ENCODE assay signal across 17 cellular contexts in genomic region chr6:50239853-50240252, GRCh38.
DNase-seq lines count a peak whose midpoint lies in the region; ATAC-seq, FAIRE-seq and TF ChIP-seq lines count a peak whose summit lies in the region.
"Had no signal": no experiment of that assay in that cellular context is flagged by ENCODE, and none has a peak within 500 bp of the region (broad histone marks: within the 10 kb centered on the region; RNA-seq: fewer than 3 reads in every experiment).

No MANE protein-coding gene starts in this region.

- no peak for TF ChIP-seq POLR2A in tibial nerve (IDR thresholded peaks at IDR 0.05)

- H3K9ac ChIP-seq in kidney (ENCODE audit: low read length in 2 of 2), result no peak overlapping the region

- no peak for FAIRE-seq in kidney (lab: Jason Lieb, UNC)
- FAIRE-seq: G401.6, GM12892, H1 had no signal

- H3K27me3 ChIP-seq in upper lobe of right lung (no peaks in the 10 kb centered on the region), tibial nerve (no peaks in the 10 kb centered on the region), right atrium auricular region (no peaks in the 10 kb centered on the region)

- H3K9me3 ChIP-seq in kidney (ENCODE audit: control insufficient read depth in 1 of 2, low read length in 2 of 2), result no peaks in the 10 kb centered on the region
- H3K9me3 ChIP-seq in upper lobe of right lung, result no peaks in the 10 kb centered on the region
- H3K9me3 ChIP-seq in tibial nerve, result no peaks in the 10 kb centered on the region
- H3K9me3 ChIP-seq in right atrium auricular region, result no peaks in the 10 kb centered on the region

- TF ChIP-seq EP300 in tibial nerve (IDR thresholded peaks at IDR 0.05), result no peak

- 93% methylated on average over 6 to 14 of the region's 14 CpGs for WGBS in tibial nerve, 2 donors

- H3K36me3 ChIP-seq in kidney (ENCODE audit: control insufficient read depth in 1 of 2, insufficient read depth in 2 of 2, low read length in 2 of 2), result no peaks in the 10 kb centered on the region
- no peaks in the 10 kb centered on the region for H3K36me3 ChIP-seq in upper lobe of right lung
- no peaks in the 10 kb centered on the region for H3K36me3 ChIP-seq in tibial nerve
- no peaks in the 10 kb centered on the region for H3K36me3 ChIP-seq in right atrium auricular region

- TF ChIP-seq CTCF in kidney (IDR thresholded peaks at IDR 0.05; ENCODE audit: borderline replicate concordance, extremely low read depth, insufficient read depth) (no peak), upper lobe of right lung (IDR thresholded peaks at IDR 0.05) (no peak), tibial nerve (IDR thresholded peaks at IDR 0.05) (no peak), right atrium auricular region (IDR thresholded peaks at IDR 0.05) (no peak)

- H3K4me3 ChIP-seq in kidney (ENCODE audit: low read length in 2 of 2), result no peak overlapping the region
- H3K4me3 ChIP-seq in upper lobe of right lung, result no peak overlapping the region
- H3K4me3 ChIP-seq in tibial nerve, result no peak overlapping the region
- no peak overlapping the region for H3K4me3 ChIP-seq in right atrium auricular region

- no peaks in the 10 kb centered on the region for H3K4me1 ChIP-seq in kidney (ENCODE audit: control insufficient read depth in 1 of 2, insufficient read depth in 1 of 2, low read depth in 1 of 2, low read length in 2 of 2)
- H3K4me1 ChIP-seq in upper lobe of right lung, result no peaks in the 10 kb centered on the region
- no peaks in the 10 kb centered on the region for H3K4me1 ChIP-seq in tibial nerve
- H3K4me1 ChIP-seq in right atrium auricular region, result no peaks in the 10 kb centered on the region

- DNase-seq in kidney, result peak; percentile 54
- no peak for DNase-seq in sciatic nerve (ENCODE audit: low spot score)
- DNase-seq in upper lobe of right lung, result peak; percentile 55
- no peak for DNase-seq in tibial nerve (ENCODE audit: low spot score in 2 of 2)
- DNase-seq in right atrium auricular region (ENCODE audit: low spot score), result no peak
- DNase-seq: C1 segment of cervical spinal cord; Calu3; CD4-positive, alpha-beta memory T cell; COR-L47; DMS53; DMS79 treated with DMSO at 0.1 percent for 48 hours; H9 had no signal

- no peak overlapping the region for H3K27ac ChIP-seq in kidney (ENCODE audit: low read depth in 2 of 2, low read length in 2 of 2)
- H3K27ac ChIP-seq in upper lobe of right lung, result no peak overlapping the region
- H3K27ac ChIP-seq in tibial nerve, result no peak overlapping the region
- no peak overlapping the region for H3K27ac ChIP-seq in right atrium auricular region

- intact Hi-C loops in kidney (cut with DNase I) (no loop called here), sciatic nerve (cut with DNase I) (no loop called here), upper lobe of right lung (cut with DNase I) (no loop called here)

- ATAC-seq in sciatic nerve (peak; percentile 46), upper lobe of right lung (peak; percentile 36), HG02852 (IDR thresholded peaks at IDR 0.05; ENCODE audit: unreplicated experiment) (no peak)
- ATAC-seq: HCT116 had no signal

Comparison
In these comparisons a context has a peak if more than half of its experiments do, and no peak if none do; other contexts are left out.
1. DNase-seq: peak in kidney (single experiment) and upper lobe of right lung (single experiment); none in sciatic nerve (single experiment), tibial nerve (0 of 2) and right atrium auricular region (single experiment).